Comparison of ENCODE assay signal across 5 cellular contexts in genomic region chr19:1072371-1073015, GRCh38. TPM values are rescaled to one million over a fixed set of nuclear protein-coding genes. Genes with fewer than 3 reads are reported as not detected.
A peak's percentile ranks its signal among the peaks of the same experiment; 100 is the strongest.
DNase-seq lines count a peak whose midpoint lies in the region; ATAC-seq lines count a peak whose summit lies in the region.
"Had no signal": no experiment of that assay in that cellular context is flagged by ENCODE, and none has a peak within 500 bp of the region (broad histone marks: within the 10 kb centered on the region; RNA-seq: fewer than 3 reads in every experiment).

No MANE protein-coding gene starts in this region.

- H3K27me3 Mint-ChIP-seq in activated naive CD4-positive, alpha-beta T cell treated with anti-CD3 and anti-CD28 coated beads for 36 hours (ENCODE audit: low read depth): no peaks in the 10 kb centered on the region
- H3K27me3 Mint-ChIP-seq in stimulated activated memory B cell treated with anti-CD40 and anti-IgM and Interleukin-4, amounts not matched to agents 10 μg/mL and 1 μg/mL and 100 μg/mL, for 72 hours: no peaks in the 10 kb centered on the region

- DNase-seq in activated naive CD4-positive, alpha-beta T cell treated with anti-CD3 and anti-CD28 coated beads for 36 hours: no peak
- no peak for DNase-seq in activated naive CD4-positive, alpha-beta T cell treated with anti-CD3 and anti-CD28 coated beads, Interleukin-2, amount 50 U/mL, for 16 hours
- DNase-seq in AG20443 (ENCODE audit: low spot score): no peak
- DNase-seq: NCI-H146 had no signal

- intact Hi-C loops in activated naive CD4-positive, alpha-beta T cell treated with anti-CD3 and anti-CD28 coated beads for 36 hours (cut with micrococcal nuclease): no loop called here

- H3K27ac Mint-ChIP-seq in activated naive CD4-positive, alpha-beta T cell treated with anti-CD3 and anti-CD28 coated beads for 36 hours: peak overlapping the region; percentile 79
- peak overlapping the region; percentile 68 for H3K27ac Mint-ChIP-seq in stimulated activated memory B cell treated with anti-CD40 and anti-IgM and Interleukin-4, amounts not matched to agents 10 μg/mL and 1 μg/mL and 100 μg/mL, for 72 hours

- CTCF ChIA-PET in activated naive CD4-positive, alpha-beta T cell treated with anti-CD3 and anti-CD28 coated beads for 36 hours (lab: Charles Lee): interaction anchor here (0.9 to 1.0 kb wide), 2 partner anchors 15 to 149 kb away, joined by 3 read pairs; no protein-coding TSS in a partner anchor

- H3K9me3 Mint-ChIP-seq in activated naive CD4-positive, alpha-beta T cell treated with anti-CD3 and anti-CD28 coated beads for 36 hours: no peaks in the 10 kb centered on the region
- H3K9me3 Mint-ChIP-seq in stimulated activated memory B cell treated with anti-CD40 and anti-IgM and Interleukin-4, amounts not matched to agents 10 μg/mL and 1 μg/mL and 100 μg/mL, for 72 hours: no peaks in the 10 kb centered on the region

- no peak overlapping the region for H3K4me3 Mint-ChIP-seq in activated naive CD4-positive, alpha-beta T cell treated with anti-CD3 and anti-CD28 coated beads for 36 hours
- H3K4me3 Mint-ChIP-seq in stimulated activated memory B cell treated with anti-CD40 and anti-IgM and Interleukin-4, amounts not matched to agents 10 μg/mL and 1 μg/mL and 100 μg/mL, for 72 hours: no peak overlapping the region

- peaks cover 63% of the 10 kb centered on the region for H3K4me1 Mint-ChIP-seq in activated naive CD4-positive, alpha-beta T cell treated with anti-CD3 and anti-CD28 coated beads for 36 hours (ENCODE audit: low read depth)
- H3K4me1 Mint-ChIP-seq in stimulated activated memory B cell treated with anti-CD40 and anti-IgM and Interleukin-4, amounts not matched to agents 10 μg/mL and 1 μg/mL and 100 μg/mL, for 72 hours: peaks cover 64% of the 10 kb centered on the region

- ATAC-seq in stimulated activated memory B cell treated with anti-CD40 and anti-IgM and Interleukin-4, amounts not matched to agents 10 μg/mL and 1 μg/mL and 100 μg/mL, for 72 hours: no peak

- peaks cover 41% of the 10 kb centered on the region for H3K36me3 Mint-ChIP-seq in activated naive CD4-positive, alpha-beta T cell treated with anti-CD3 and anti-CD28 coated beads for 36 hours (ENCODE audit: low read depth)
- peaks cover 52% of the 10 kb centered on the region for H3K36me3 Mint-ChIP-seq in stimulated activated memory B cell treated with anti-CD40 and anti-IgM and Interleukin-4, amounts not matched to agents 10 μg/mL and 1 μg/mL and 100 μg/mL, for 72 hours

RNA-seq across cellular contexts. Expression of gene ARHGAP45, which starts 5.5 kb away (rescaled TPM):
- total RNA-seq in activated naive CD4-positive, alpha-beta T cell treated with anti-CD3 and anti-CD28 coated beads for 36 hours: 100 to 1,000 TPM; 123 to 136 TPM

RNA-seq across cellular contexts. Expression of gene POLR2E, which starts 22.7 kb away (rescaled TPM):
- 100 to 1,000 TPM; 238 to 258 TPM for total RNA-seq in activated naive CD4-positive, alpha-beta T cell treated with anti-CD3 and anti-CD28 coated beads for 36 hours

RNA-seq across cellular contexts. Expression of gene GPX4, which starts 31.3 kb away (rescaled TPM):
- total RNA-seq in activated naive CD4-positive, alpha-beta T cell treated with anti-CD3 and anti-CD28 coated beads for 36 hours: 100 to 1,000 TPM; 244 to 253 TPM

RNA-seq across cellular contexts. Expression of gene ABCA7, which starts 32.6 kb away (rescaled TPM):
- total RNA-seq in activated naive CD4-positive, alpha-beta T cell treated with anti-CD3 and anti-CD28 coated beads for 36 hours: 10 to 100 TPM; 24.4 to 30.1 TPM

RNA-seq across cellular contexts. Expression of gene CNN2, which starts 46.1 kb away (rescaled TPM):
- 100 to 1,000 TPM; 104 TPM for total RNA-seq in activated naive CD4-positive, alpha-beta T cell treated with anti-CD3 and anti-CD28 coated beads for 36 hours
